ENCODE assay signal across 8 cellular contexts in genomic region chr19:13764821-13765394, GRCh38. TPM values are rescaled to one million over a fixed set of nuclear protein-coding genes. Genes with fewer than 3 reads are reported as not detected.
DNase-seq lines count a peak whose midpoint lies in the region; ATAC-seq and TF ChIP-seq lines count a peak whose summit lies in the region.

No MANE protein-coding gene starts in this region.

- H3K27me3 ChIP-seq in SJCRH30, result no peaks in the 10 kb centered on the region

- H3K4me1 ChIP-seq in SJCRH30, result no peaks in the 10 kb centered on the region

- no peak for TF ChIP-seq CTCF in astrocyte of the spinal cord (IDR thresholded peaks at IDR 0.05; ENCODE audit: low read depth, low read length)

- ATAC-seq in GM21723 (IDR thresholded peaks at IDR 0.05; ENCODE audit: unreplicated experiment), result peak; percentile 37

- peak in 1 of 2 experiments; percentile 39 for DNase-seq in SJCRH30
- no peak for DNase-seq in astrocyte of the spinal cord (ENCODE audit: low read depth, low spot score)
- peak; percentile 53 for DNase-seq in iPS-NIHi11 (ENCODE audit: low spot score)
- peak; percentile 21 for DNase-seq in stimulated activated CD4-positive, alpha-beta T cell treated with anti-CD3 and anti-CD28 coated beads, Interleukin-2, amount 100 ng/mL, for 4 hours (ENCODE audit: low read depth)
- DNase-seq in HT-29 (ENCODE audit: low spot score), result no peak
- DNase-seq in NCI-H2196 (lab: John Stamatoyannopoulos, UW; ENCODE audit: unreplicated experiment), result no peak
- no peak for DNase-seq in superior temporal gyrus (ENCODE audit: extremely low spot score)

- peaks cover 35% of the 10 kb centered on the region for H3K36me3 ChIP-seq in SJCRH30

- in situ Hi-C loops in astrocyte of the spinal cord (cut with HindIII; ENCODE audit: low sequenced_read_pairs), result no loop called here

- no peak overlapping the region for H3K27ac ChIP-seq in SJCRH30

- H3K4me3 ChIP-seq in SJCRH30 (peak overlapping the region; percentile 71), astrocyte of the spinal cord (ENCODE audit: low read depth, low read length) (peak overlapping the region; percentile 72)

- H3K9me3 ChIP-seq in SJCRH30 (replicated peaks), result no peaks in the 10 kb centered on the region

RNA-seq across cellular contexts. Expression of gene MRI1, which starts 0.6 kb away (rescaled TPM):
- 35.4 and 37.2 TPM in 2 replicates for total RNA-seq in SJCRH30 (2014; rRNA removed; shearing (Covaris generic))
- total RNA-seq in HT-29 (2014; rRNA removed; shearing (Covaris generic)), result 21.9 and 22.2 TPM in 2 replicates

RNA-seq across cellular contexts. Expression of gene C19orf53, which starts 9.3 kb away (rescaled TPM):
- total RNA-seq in SJCRH30 (2014; rRNA removed; shearing (Covaris generic)), result 208 and 228 TPM in 2 replicates
- 115 and 182 TPM in 2 replicates for total RNA-seq in HT-29 (2014; rRNA removed; shearing (Covaris generic))

RNA-seq across cellular contexts. Expression of gene ZSWIM4, which starts 30.3 kb away (rescaled TPM):
- 16.8 and 18.3 TPM in 2 replicates for total RNA-seq in SJCRH30 (2014; rRNA removed; shearing (Covaris generic))
- 4.3 and 4.4 TPM in 2 replicates for total RNA-seq in HT-29 (2014; rRNA removed; shearing (Covaris generic))

Comparison
In these comparisons a context has a peak if more than half of its experiments do, and no peak if none do; other contexts are left out.
1. DNase-seq: peak in iPS-NIHi11 (single experiment) and stimulated activated CD4-positive, alpha-beta T cell treated with anti-CD3 and anti-CD28 coated beads, Interleukin-2, amount 100 ng/mL, for 4 hours (single experiment); none in astrocyte of the spinal cord (single experiment), HT-29 (single experiment), NCI-H2196 (single experiment) and superior temporal gyrus (single experiment).